Comparison of ENCODE assay signal across 17 cellular contexts in genomic region chr2:8086796-8087479, GRCh38.
DNase-seq lines count a peak whose midpoint lies in the region; ATAC-seq, FAIRE-seq and TF ChIP-seq lines count a peak whose summit lies in the region.
"Had no signal": no experiment of that assay in that cellular context is flagged by ENCODE, and none has a peak within 500 bp of the region (broad histone marks: within the 10 kb centered on the region; RNA-seq: fewer than 3 reads in every experiment).

No MANE protein-coding gene starts in this region.

- no peaks in the 10 kb centered on the region for H3K4me1 Mint-ChIP-seq in activated T-helper 2 cell treated with anti-CD3 and anti-CD28 coated beads, Interferon-gamma antibody, Interleukin-2, Interleukin-4, amounts not matched to agents 10 μg/mL and 5 μg/mL and 100 μg/mL, durations not matched to agents 14 hours and 24 hours and 36 hours (ENCODE audit: low read depth)
- H3K4me1 Mint-ChIP-seq: activated CD4-positive, alpha-beta memory T cell treated with anti-CD3 and anti-CD28 coated beads, Interleukin-2, amount 10 ng/mL, durations not matched to agents 7 days and 5 days; activated naive CD8-positive, alpha-beta T cell treated with anti-CD3 and anti-CD28 coated beads, Interleukin-2, amount 10 ng/mL, durations not matched to agents 7 days and 5 days had no signal

- H3K9me3 ChIP-seq in left lung, result no peaks in the 10 kb centered on the region

- TF ChIP-seq CTCF in BJ (IDR thresholded peaks at IDR 0.05; ENCODE audit: insufficient read depth, low read depth, low read length), result no peak
- TF ChIP-seq CTCF in bronchial epithelial cell (IDR thresholded peaks at IDR 0.05; ENCODE audit: insufficient read depth, low read length, severe bottlenecking), result no peak
- TF ChIP-seq CTCF in left lung (IDR thresholded peaks at IDR 0.05), result no peak

- H3K36me3 Mint-ChIP-seq in activated T-helper 2 cell treated with anti-CD3 and anti-CD28 coated beads, Interferon-gamma antibody, Interleukin-2, Interleukin-4, amounts not matched to agents 10 μg/mL and 5 μg/mL and 100 μg/mL, durations not matched to agents 14 hours and 24 hours and 36 hours (ENCODE audit: low read depth), result no peaks in the 10 kb centered on the region

- ATAC-seq in left lung, result peak; percentile 53

- no peak overlapping the region for H3K4me3 Mint-ChIP-seq in activated T-helper 2 cell treated with anti-CD3 and anti-CD28 coated beads, Interferon-gamma antibody, Interleukin-2, Interleukin-4, amounts not matched to agents 10 μg/mL and 5 μg/mL and 100 μg/mL, durations not matched to agents 14 hours and 24 hours and 36 hours (ENCODE audit: low read depth)
- H3K4me3 Mint-ChIP-seq: activated CD4-positive, alpha-beta memory T cell treated with anti-CD3 and anti-CD28 coated beads, Interleukin-2, amount 10 ng/mL, durations not matched to agents 7 days and 5 days; activated naive CD8-positive, alpha-beta T cell treated with anti-CD3 and anti-CD28 coated beads, Interleukin-2, amount 10 ng/mL, durations not matched to agents 7 days and 5 days; T-helper 1 cell treated with Interleukin-12 subunit alpha and Interleukin-12 subunit beta and Interleukin-4 antibody, amounts not matched to agents 30 μg/mL and 1 μg/mL, for 36 hours had no signal

- H3K4me1 ChIP-seq in left lung, result peaks cover 0 to 8% of the 10 kb centered on the region in 2 donors

- CTCF ChIA-PET in BJ (lab: Yijun Ruan, JAX), result interaction anchor here (1.4 kb wide), 1 partner anchor 12 kb away, joined by 5 read pairs; no protein-coding TSS in a partner anchor

- POLR2A ChIA-PET in BJ (lab: Charles Lee), result interaction anchor here (0.6 to 0.9 kb wide), 2 partner anchors 14 to 1907 kb away, joined by 3 to 4 read pairs; no protein-coding TSS in a partner anchor

- no peaks in the 10 kb centered on the region for H3K27me3 ChIP-seq in BJ (ENCODE audit: control insufficient read depth, insufficient read depth, low read length)
- no peaks in the 10 kb centered on the region for H3K27me3 ChIP-seq in bronchial epithelial cell (ENCODE audit: control insufficient read depth, insufficient read depth, low read length)
- no peaks in the 10 kb centered on the region for H3K27me3 ChIP-seq in left lung

- intact Hi-C loops in left lung (cut with DNase I), result no loop called here
- intact Hi-C loops in activated T-helper 2 cell treated with anti-CD3 and anti-CD28 coated beads, Interferon-gamma antibody, Interleukin-2, Interleukin-4, amounts not matched to agents 10 μg/mL and 5 μg/mL and 100 μg/mL, durations not matched to agents 14 hours and 24 hours and 36 hours (cut with micrococcal nuclease), result no loop called here

- no peaks in the 10 kb centered on the region for H3K27me3 Mint-ChIP-seq in activated T-helper 2 cell treated with anti-CD3 and anti-CD28 coated beads, Interferon-gamma antibody, Interleukin-2, Interleukin-4, amounts not matched to agents 10 μg/mL and 5 μg/mL and 100 μg/mL, durations not matched to agents 14 hours and 24 hours and 36 hours (ENCODE audit: low read depth)
- H3K27me3 Mint-ChIP-seq: activated CD4-positive, alpha-beta memory T cell treated with anti-CD3 and anti-CD28 coated beads, Interleukin-2, amount 10 ng/mL, durations not matched to agents 7 days and 5 days; activated naive CD8-positive, alpha-beta T cell treated with anti-CD3 and anti-CD28 coated beads, Interleukin-2, amount 10 ng/mL, durations not matched to agents 7 days and 5 days had no signal

- H3K27ac ChIP-seq in left lung, result no peak overlapping the region

- H3K9me3 Mint-ChIP-seq in activated T-helper 2 cell treated with anti-CD3 and anti-CD28 coated beads, Interferon-gamma antibody, Interleukin-2, Interleukin-4, amounts not matched to agents 10 μg/mL and 5 μg/mL and 100 μg/mL, durations not matched to agents 14 hours and 24 hours and 36 hours, result no peaks in the 10 kb centered on the region
- H3K9me3 Mint-ChIP-seq: activated naive CD8-positive, alpha-beta T cell treated with anti-CD3 and anti-CD28 coated beads, Interleukin-2, amount 10 ng/mL, durations not matched to agents 7 days and 5 days; T-helper 1 cell treated with Interleukin-12 subunit alpha and Interleukin-12 subunit beta and Interleukin-4 antibody, amounts not matched to agents 30 μg/mL and 1 μg/mL, for 36 hours had no signal

- no peaks in the 10 kb centered on the region for H3K36me3 ChIP-seq in BJ (ENCODE audit: control insufficient read depth, insufficient read depth, low read length)
- no peaks in the 10 kb centered on the region for H3K36me3 ChIP-seq in bronchial epithelial cell (ENCODE audit: control insufficient read depth, insufficient read depth, low read length)
- H3K36me3 ChIP-seq in left lung, result no peaks in the 10 kb centered on the region

- FAIRE-seq in bronchial epithelial cell (lab: Jason Lieb, UNC), result no peak
- FAIRE-seq: D721Med, endometrium, GM12891 had no signal

- DNase-seq in BJ (ENCODE audit: low read depth) (peak; percentile 82), M059J (ENCODE audit: low read depth) (peak; percentile 89), bronchial epithelial cell (ENCODE audit: low read depth) (peak; percentile 100), left lung (no peak), amygdala (lab: John Stamatoyannopoulos, UW) (no peak), NCI-H2171 (lab: John Stamatoyannopoulos, UW) (no peak)
- DNase-seq in effector CD8-positive, alpha-beta T cell (lab: John Stamatoyannopoulos, UW), result no peak
- no peak for DNase-seq in activated T-helper 2 cell treated with anti-CD3 and anti-CD28 coated beads, Interferon-gamma antibody, Interleukin-2, Interleukin-4, amounts not matched to agents 10 μg/mL and 5 μg/mL and 100 μg/mL, durations not matched to agents 14 hours and 24 hours and 36 hours (ENCODE audit: low spot score)
- DNase-seq: activated CD4-positive, alpha-beta memory T cell treated with anti-CD3 and anti-CD28 coated beads, Interleukin-2, amount 10 ng/mL, durations not matched to agents 7 days and 5 days; activated naive CD8-positive, alpha-beta T cell treated with anti-CD3 and anti-CD28 coated beads, Interleukin-2, amount 10 ng/mL, durations not matched to agents 7 days and 5 days; islet precursor cell; NCI-H1436 treated with DMSO at 0.1 percent for 48 hours; stimulated activated CD4-positive, alpha-beta T cell treated with anti-CD3 and anti-CD28 coated beads, Interleukin-2, amount 100 ng/mL, for 24 hours had no signal

- no peak overlapping the region for H3K4me3 ChIP-seq in BJ (ENCODE audit: low read depth, low read length)
- no peak overlapping the region for H3K4me3 ChIP-seq in bronchial epithelial cell (ENCODE audit: low read depth, low read length)
- no peak overlapping the region for H3K4me3 ChIP-seq in left lung

- H3K27ac Mint-ChIP-seq in activated T-helper 2 cell treated with anti-CD3 and anti-CD28 coated beads, Interferon-gamma antibody, Interleukin-2, Interleukin-4, amounts not matched to agents 10 μg/mL and 5 μg/mL and 100 μg/mL, durations not matched to agents 14 hours and 24 hours and 36 hours, result no peak overlapping the region
- H3K27ac Mint-ChIP-seq: activated CD4-positive, alpha-beta memory T cell treated with anti-CD3 and anti-CD28 coated beads, Interleukin-2, amount 10 ng/mL, durations not matched to agents 7 days and 5 days; activated naive CD8-positive, alpha-beta T cell treated with anti-CD3 and anti-CD28 coated beads, Interleukin-2, amount 10 ng/mL, durations not matched to agents 7 days and 5 days; T-helper 1 cell treated with Interleukin-12 subunit alpha and Interleukin-12 subunit beta and Interleukin-4 antibody, amounts not matched to agents 30 μg/mL and 1 μg/mL, for 36 hours had no signal

Comparison
In these comparisons a context has a peak if more than half of its experiments do, and no peak if none do; other contexts are left out.
1. DNase-seq: peak in BJ (single experiment), M059J (single experiment) and bronchial epithelial cell (single experiment); none in left lung (0 of 2), effector CD8-positive, alpha-beta T cell (single experiment), amygdala (0 of 56), NCI-H2171 (single experiment) and activated T-helper 2 cell treated with anti-CD3 and anti-CD28 coated beads, Interferon-gamma antibody, Interleukin-2, Interleukin-4, amounts not matched to agents 10 μg/mL and 5 μg/mL and 100 μg/mL, durations not matched to agents 14 hours and 24 hours and 36 hours (single experiment).